19 cellular contexts compared by ENCODE assay signal in genomic region chr5:172706796-172707195, GRCh38.
"Had no signal": no experiment of that assay in that cellular context is flagged by ENCODE, and none has a peak within 500 bp of the region (broad histone marks: within the 10 kb centered on the region; RNA-seq: fewer than 3 reads in every experiment).

No MANE protein-coding gene starts in this region.

- H3K27ac ChIP-seq: adrenal gland, ascending aorta, brain microvascular endothelial cell, hepatocyte, thyroid gland had no signal

- H3K27ac Mint-ChIP-seq: activated CD8-positive, alpha-beta T cell treated with anti-CD3 and anti-CD28 coated beads, Interleukin-2, amount 10 ng/mL, durations not matched to agents 7 days and 5 days; activated naive CD8-positive, alpha-beta T cell; immature natural killer cell; nephron progenitor cell; stimulated activated naive CD8-positive, alpha-beta T cell treated with anti-CD3 and anti-CD28 coated beads, Interleukin-15, Interleukin-2, amounts not matched to agents 100 ng/mL and 50 ng/mL, for 24 hours had no signal

- H3K9me3 Mint-ChIP-seq: immature natural killer cell; nephron progenitor cell; stimulated activated naive CD8-positive, alpha-beta T cell treated with anti-CD3 and anti-CD28 coated beads, Interleukin-15, Interleukin-2, amounts not matched to agents 100 ng/mL and 50 ng/mL, for 24 hours had no signal

- ATAC-seq: activated CD8-positive, alpha-beta T cell treated with anti-CD3 and anti-CD28 coated beads, Interleukin-2, amount 10 ng/mL, durations not matched to agents 7 days and 5 days had no signal

- DNase-seq: activated CD4-positive, alpha-beta T cell treated with anti-CD3 and anti-CD28 coated beads for 1 hour; activated CD4-positive, alpha-beta T cell treated with anti-CD3 and anti-CD28 coated beads, Interleukin-2, amount 50 U/mL, for 1 hour; activated CD8-positive, alpha-beta T cell treated with anti-CD3 and anti-CD28 coated beads, Interleukin-2, amount 10 ng/mL, durations not matched to agents 7 days and 5 days; activated naive CD4-positive, alpha-beta T cell; effector memory CD4-positive, alpha-beta T cell; foreskin melanocyte; immature natural killer cell; stimulated activated CD4-positive, alpha-beta T cell treated with anti-CD3 and anti-CD28 coated beads, Interleukin-4, amount 100 ng/mL, for 4 hours; T-helper 1 cell; T-helper 9 cell had no signal

- H3K36me3 ChIP-seq: adrenal gland, ascending aorta, brain microvascular endothelial cell, thyroid gland had no signal

- H3K9me3 ChIP-seq: adrenal gland, ascending aorta, mucosa of descending colon, thyroid gland had no signal

- H3K27me3 ChIP-seq: adrenal gland, ascending aorta, hepatocyte, thyroid gland had no signal

- H2AFZ ChIP-seq: hepatocyte had no signal

- H3K79me2 ChIP-seq: hepatocyte had no signal

- H3K4me3 ChIP-seq: adrenal gland, ascending aorta, hepatocyte, mucosa of descending colon, thyroid gland had no signal

- H3K4me2 ChIP-seq: hepatocyte had no signal

- H3K36me3 Mint-ChIP-seq: activated naive CD8-positive, alpha-beta T cell; immature natural killer cell had no signal

- H3K4me1 ChIP-seq: ascending aorta, thyroid gland had no signal

- H3K4me3 Mint-ChIP-seq: activated CD8-positive, alpha-beta T cell treated with anti-CD3 and anti-CD28 coated beads, Interleukin-2, amount 10 ng/mL, durations not matched to agents 7 days and 5 days; activated naive CD8-positive, alpha-beta T cell; immature natural killer cell; nephron progenitor cell; stimulated activated naive CD8-positive, alpha-beta T cell treated with anti-CD3 and anti-CD28 coated beads, Interleukin-15, Interleukin-2, amounts not matched to agents 100 ng/mL and 50 ng/mL, for 24 hours had no signal
